Comparison of ENCODE assay signal across 8 cellular contexts in the genomic region with DNA sequence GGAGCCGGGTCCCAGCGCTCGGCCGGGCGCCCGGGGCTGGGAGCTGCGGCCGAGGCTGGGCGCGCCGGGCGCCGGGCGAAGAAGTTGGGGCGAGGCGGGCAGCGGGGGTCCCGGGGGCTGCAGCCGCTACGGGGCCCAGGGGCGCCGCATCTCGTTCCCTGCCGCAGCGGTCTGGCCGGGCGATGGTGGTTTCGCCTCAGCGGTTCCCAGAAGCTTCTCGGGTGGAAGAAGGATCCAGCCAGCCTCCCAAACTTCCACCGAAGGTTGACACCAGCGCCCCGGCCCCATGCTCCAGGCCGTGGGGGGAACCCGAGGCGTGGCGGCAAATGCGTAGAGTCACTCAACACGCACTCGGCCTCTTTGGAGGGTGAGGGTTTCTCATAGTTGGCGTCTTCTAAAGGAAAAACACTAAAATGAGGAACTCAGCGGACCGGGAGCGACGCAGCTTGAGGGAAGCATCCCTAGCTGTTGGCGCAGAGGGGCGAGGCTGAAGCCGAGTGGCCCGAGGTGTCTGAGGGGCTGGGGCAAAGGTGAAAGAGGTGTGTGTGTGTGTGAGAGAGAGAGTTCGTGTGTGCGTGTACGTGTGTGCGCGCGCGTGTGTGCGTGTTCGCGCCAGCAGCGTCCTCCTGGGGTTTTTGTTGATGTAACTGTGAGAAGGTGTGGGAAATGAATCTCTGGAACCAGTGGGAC. TPM values are rescaled to one million over a fixed set of nuclear protein-coding genes. Genes with fewer than 3 reads are reported as not detected.
DNase-seq lines count a peak whose midpoint lies in the region; ATAC-seq and TF ChIP-seq lines count a peak whose summit lies in the region.

No MANE protein-coding gene starts in this region.

- H3K4me3 ChIP-seq in AG04450 (ENCODE audit: low read depth, low read length) (peak overlapping the region; percentile 76), fibroblast of mammary gland (ENCODE audit: control insufficient read depth, low read depth, low read length) (peak overlapping the region; percentile 73), neuronal stem cell (ENCODE audit: low read length in 2 of 2) (peak overlapping the region; percentile 61 to 97)

- TF ChIP-seq CTCF in AG04450 (IDR thresholded peaks at IDR 0.05; ENCODE audit: low read depth, low read length) (no peak), fibroblast of mammary gland (conservative IDR thresholded peaks at IDR 0.05; ENCODE audit: control insufficient read depth, insufficient read depth, low read depth, low read length) (no peak)

- peak overlapping the region; percentile 91 for H2BK12ac ChIP-seq in neuronal stem cell (ENCODE audit: low read length)

- peak overlapping the region; percentile 83 for H3K4me2 ChIP-seq in neuronal stem cell (ENCODE audit: insufficient read depth, low read length, poor library complexity, severe bottlenecking)

- DNase-seq in AG04450 (ENCODE audit: low read depth, low spot score) = no peak
- peak; percentile 32 for DNase-seq in T1000 (lab: John Stamatoyannopoulos, UW)
- peak; percentile 46 for DNase-seq in fibroblast of mammary gland (ENCODE audit: low read depth)
- DNase-seq in neuronal stem cell (ENCODE audit: low spot score) = no peak
- no peak for DNase-seq in NCI-H128 (lab: John Stamatoyannopoulos, UW; ENCODE audit: unreplicated experiment)

- H3K9me3 ChIP-seq in AG04450 (ENCODE audit: control insufficient read depth, insufficient read depth, low read length) = no peaks in the 10 kb centered on the region; the same call in 1 of the 2 replicates
- no peaks in the 10 kb centered on the region for H3K9me3 ChIP-seq in neuronal stem cell (replicated peaks in 1 of 2; ENCODE audit: control insufficient read depth in 2 of 2, insufficient read depth in 1 of 2, low read depth in 1 of 2, low read length in 2 of 2)

- peak overlapping the region; percentile 41 for H4K91ac ChIP-seq in neuronal stem cell (ENCODE audit: low read depth, low read length, poor library complexity)

- peak overlapping the region; percentile 93 for H2AK5ac ChIP-seq in neuronal stem cell (ENCODE audit: low read depth, low read length)

- peaks cover 14 to 24% of the 10 kb centered on the region in 2 donors for H3K4me1 ChIP-seq in neuronal stem cell (ENCODE audit: control insufficient read depth in 2 of 2, insufficient read depth in 1 of 2, low read depth in 1 of 2, low read length in 2 of 2)

- H2BK5ac ChIP-seq in neuronal stem cell (ENCODE audit: low read length) = peak overlapping the region; percentile 100

- peak overlapping the region; percentile 100 for H3K9ac ChIP-seq in neuronal stem cell (ENCODE audit: low read depth, low read length, poor library complexity)

- POLR2A ChIA-PET in AG04450 (lab: Yijun Ruan, JAX) = no interaction called here

- peaks cover 13 to 29% of the 10 kb centered on the region in 2 donors for H3K36me3 ChIP-seq in neuronal stem cell (replicated peaks in 1 of 2; ENCODE audit: control insufficient read depth in 2 of 2, insufficient read depth in 2 of 2, low read length in 2 of 2)

- H3K79me1 ChIP-seq in neuronal stem cell (ENCODE audit: low read depth, low read length) = peaks cover 7% of the 10 kb centered on the region

- peak overlapping the region; percentile 100 for H3K18ac ChIP-seq in neuronal stem cell (ENCODE audit: low read length)

- H3K4ac ChIP-seq in neuronal stem cell (ENCODE audit: low read length) = peak overlapping the region; percentile 80

- peak overlapping the region; percentile 94 for H4K8ac ChIP-seq in neuronal stem cell (ENCODE audit: low read depth, low read length)

- H3K14ac ChIP-seq in neuronal stem cell (ENCODE audit: low read length) = peak overlapping the region; percentile 97

- ATAC-seq in GM18511 (IDR thresholded peaks at IDR 0.05; ENCODE audit: unreplicated experiment) = peak; percentile 55
- no peak for ATAC-seq in HG02623 (IDR thresholded peaks at IDR 0.05; ENCODE audit: unreplicated experiment)
- no peak for ATAC-seq in GM21367 (IDR thresholded peaks at IDR 0.05; ENCODE audit: unreplicated experiment)

- no CpG with 5 or more reads among the region's 60 CpGs for WGBS in neuronal stem cell (ENCODE audit: extremely low coverage in 2 of 2, insufficient read length in 2 of 2, insufficient replicate concordance in 1 of 2), 2 donors

- H3K27me3 ChIP-seq in AG04450 (ENCODE audit: control insufficient read depth, insufficient read depth, low read length) (peaks cover 10% of the 10 kb centered on the region), neuronal stem cell (ENCODE audit: control insufficient read depth in 3 of 3, insufficient read depth in 3 of 3, low read depth in 1 of 3, low read length in 3 of 3) (no peaks in the 10 kb centered on the region)

- CTCF ChIA-PET in AG04450 (lab: Charles Lee) = interaction anchor here (1.0 to 1.9 kb wide), 2 partner anchors 76 to 415 kb away, joined by 3 to 4 read pairs; no protein-coding TSS in a partner anchor

- H3K23ac ChIP-seq in neuronal stem cell (ENCODE audit: low read depth, low read length, poor library complexity) = peak overlapping the region; percentile 47

- peak overlapping the region; percentile 33 for H3K27ac ChIP-seq in AG04450 (ENCODE audit: low read depth, low read length)
- peak overlapping the region; percentile 92 for H3K27ac ChIP-seq in neuronal stem cell (replicated peaks; ENCODE audit: low read length)

- H2BK120ac ChIP-seq in neuronal stem cell (ENCODE audit: low read depth, low read length) = peak overlapping the region; percentile 92

- H2AFZ ChIP-seq in neuronal stem cell (ENCODE audit: low read length) = peak overlapping the region; percentile 88

- H2BK15ac ChIP-seq in neuronal stem cell (ENCODE audit: low read length) = peak overlapping the region; percentile 96

RNA-seq across cellular contexts. Expression of gene BOC, which starts 0.9 kb away (rescaled TPM):
- 11.2 and 13.4 TPM in 2 replicates for polyA plus RNA-seq in AG04450 (2011; rRNA removed)
- 15.3 and 17.2 TPM in 2 replicates for polyA minus RNA-seq in AG04450 (2011; rRNA and poly(A)+ RNA removed)
- 180 TPM for polyA plus RNA-seq in neuronal stem cell (2013, experiment 1 of 2)
- 180 TPM for polyA plus RNA-seq in neuronal stem cell (2013, experiment 2 of 2)

Comparison
In these comparisons a context has a peak if more than half of its experiments do, and no peak if none do; other contexts are left out.
1. DNase-seq: peak in T1000 (single experiment) and fibroblast of mammary gland (single experiment); none in AG04450 (single experiment), neuronal stem cell (single experiment) and NCI-H128 (single experiment).
2. Peak in every context shown above with its lines, with median percentiles within 50 percentile points of each other: H3K4me3 ChIP-seq.